10 cellular contexts compared by ENCODE assay signal in the genomic region with DNA sequence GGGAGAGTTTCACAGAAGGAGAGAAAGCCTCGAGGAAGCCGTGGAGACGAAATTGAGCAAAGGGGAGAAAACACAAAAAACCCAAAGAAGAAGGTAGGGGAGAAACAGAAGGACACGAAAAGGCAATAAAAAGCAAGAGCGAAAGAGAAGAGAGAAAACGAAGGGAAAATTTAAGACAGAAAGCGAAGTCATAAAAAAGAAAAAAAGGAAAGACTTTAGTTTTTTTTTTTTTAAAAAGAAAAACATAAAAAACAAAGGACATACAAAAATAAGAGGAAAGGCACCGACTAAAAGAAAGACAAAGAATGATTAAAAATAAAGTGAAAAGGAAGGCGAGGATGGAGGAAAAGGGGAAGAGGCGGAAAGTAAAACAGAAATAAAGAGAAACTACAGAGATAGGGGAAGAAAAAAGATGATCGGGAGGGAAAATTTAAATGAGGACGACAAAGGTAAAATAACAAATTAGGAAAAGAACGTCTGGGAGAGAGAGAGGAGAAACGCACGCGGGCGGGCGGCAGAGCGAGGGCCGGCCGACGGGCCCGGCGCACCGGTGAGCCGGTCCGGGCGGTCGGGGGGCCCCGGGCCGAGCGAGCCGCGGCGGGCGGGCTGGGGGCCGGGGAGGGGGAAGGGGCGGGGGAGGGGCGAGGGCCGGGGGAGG. TPM values are rescaled to one million over a fixed set of nuclear protein-coding genes. Genes with fewer than 3 reads are reported as not detected.
A peak's percentile ranks its signal among the peaks of the same experiment; 100 is the strongest.
DNase-seq lines count a peak whose midpoint lies in the region; ATAC-seq, FAIRE-seq and TF ChIP-seq lines count a peak whose summit lies in the region.
"Had no signal": no experiment of that assay in that cellular context is flagged by ENCODE, and none has a peak within 500 bp of the region (broad histone marks: within the 10 kb centered on the region; RNA-seq: fewer than 3 reads in every experiment).

No MANE protein-coding gene starts in this region.

- peaks cover 5% of the 10 kb centered on the region for H3K36me3 Mint-ChIP-seq in astrocyte (ENCODE audit: low read depth, unreplicated experiment)
- peaks cover 9% of the 10 kb centered on the region for H3K36me3 Mint-ChIP-seq in natural killer cell treated with Interleukin-12 subunit alpha and Interleukin-12 subunit beta and Interleukin-15 and Interleukin-18, amount 100 ng/mL, for 72 hours

- H3K27me3 ChIP-seq in HAP-1 (ENCODE audit: low read depth) (peaks cover 14% of the 10 kb centered on the region), astrocyte (ENCODE audit: insufficient read depth, low read length) (peaks cover 82% of the 10 kb centered on the region)

- no peak for FAIRE-seq in astrocyte (lab: Jason Lieb, UNC)

- peaks cover 18% of the 10 kb centered on the region for H3K9me3 Mint-ChIP-seq in astrocyte (ENCODE audit: unreplicated experiment)
- no peaks in the 10 kb centered on the region for H3K9me3 Mint-ChIP-seq in natural killer cell treated with Interleukin-12 subunit alpha and Interleukin-12 subunit beta and Interleukin-15 and Interleukin-18, amount 100 ng/mL, for 72 hours

- peaks cover 31% of the 10 kb centered on the region for H4K20me1 ChIP-seq in astrocyte (ENCODE audit: insufficient read depth, low read length)

- H3K79me2 ChIP-seq in astrocyte (ENCODE audit: insufficient read depth, low read length): no peaks in the 10 kb centered on the region

- H3K4me1 ChIP-seq in HAP-1: peaks cover 3% of the 10 kb centered on the region; the same call in 1 of the 2 replicates
- H3K4me1 ChIP-seq in astrocyte (ENCODE audit: insufficient read depth, low read length): peaks cover 6% of the 10 kb centered on the region

- peak in 1 of 2 experiments; percentile 43 for DNase-seq in HAP-1 (ENCODE audit: low spot score in 2 of 2)
- DNase-seq in astrocyte (ENCODE audit: low read depth): no peak
- no peak for DNase-seq in natural killer cell treated with Interleukin-12 subunit alpha and Interleukin-12 subunit beta and Interleukin-15 and Interleukin-18, amount 100 ng/mL, for 72 hours (ENCODE audit: low spot score)
- no peak for DNase-seq in NCI-H446 treated with DMSO at 0.1 percent for 48 hours (lab: John Stamatoyannopoulos, UW)
- no peak for DNase-seq in cerebellar nuclear complex (lab: John Stamatoyannopoulos, UW)
- DNase-seq in HuH-7.5 (ENCODE audit: low spot score): no peak
- DNase-seq: NCI-H2029 treated with DMSO at 0.1 percent for 48 hours had no signal

- peaks cover 18% of the 10 kb centered on the region for H3K36me3 ChIP-seq in HAP-1 (replicated peaks)
- H3K36me3 ChIP-seq in astrocyte (ENCODE audit: insufficient read depth, low read length): no peaks in the 10 kb centered on the region

- no peaks in the 10 kb centered on the region for H3K9me3 ChIP-seq in HAP-1
- H3K9me3 ChIP-seq in astrocyte (ENCODE audit: insufficient read depth, low read depth, low read length): peaks cover 3% of the 10 kb centered on the region

- H3K9ac ChIP-seq in astrocyte (ENCODE audit: low read length): no peak overlapping the region

- in situ Hi-C loops in HAP-1 (cut with MboI; ENCODE audit: low sequenced_read_pairs): no loop called here

- H3K27ac ChIP-seq in C4-2B (peak overlapping the region; percentile 86), astrocyte (ENCODE audit: low read depth, low read length) (no peak overlapping the region)

- TF ChIP-seq CTCF in C4-2B (conservative IDR thresholded peaks at IDR 0.05) (no peak), astrocyte (IDR thresholded peaks at IDR 0.05; ENCODE audit: insufficient read depth, low read depth, low read length) (no peak)

- peak overlapping the region; percentile 78 for H3K4me3 Mint-ChIP-seq in astrocyte (ENCODE audit: unreplicated experiment)
- H3K4me3 Mint-ChIP-seq in natural killer cell treated with Interleukin-12 subunit alpha and Interleukin-12 subunit beta and Interleukin-15 and Interleukin-18, amount 100 ng/mL, for 72 hours: peak overlapping the region; percentile 75

- H2AFZ ChIP-seq in astrocyte (ENCODE audit: low read depth, low read length): no peak overlapping the region

- H3K4me3 ChIP-seq in HAP-1: peak overlapping the region; percentile 27
- H3K4me3 ChIP-seq in astrocyte (ENCODE audit: insufficient read depth, low read depth, low read length): no peak overlapping the region

- H3K4me2 ChIP-seq in astrocyte (ENCODE audit: low read length): peak overlapping the region; percentile 66

- peaks cover 5% of the 10 kb centered on the region for H3K4me1 Mint-ChIP-seq in astrocyte (ENCODE audit: low read depth, unreplicated experiment)
- peaks cover 12 to 20% of the 10 kb centered on the region in 2 donors for H3K4me1 Mint-ChIP-seq in natural killer cell treated with Interleukin-12 subunit alpha and Interleukin-12 subunit beta and Interleukin-15 and Interleukin-18, amount 100 ng/mL, for 72 hours (ENCODE audit: low read depth in 2 of 2)

- H3K27ac Mint-ChIP-seq in astrocyte (ENCODE audit: unreplicated experiment): peak overlapping the region; percentile 91
- H3K27ac Mint-ChIP-seq in natural killer cell treated with Interleukin-12 subunit alpha and Interleukin-12 subunit beta and Interleukin-15 and Interleukin-18, amount 100 ng/mL, for 72 hours: peak overlapping the region in 1 of 2 donors; percentile 43

- peaks cover 56% of the 10 kb centered on the region for H3K27me3 Mint-ChIP-seq in astrocyte (ENCODE audit: low read depth, unreplicated experiment)
- peaks cover 27 to 34% of the 10 kb centered on the region in 2 donors for H3K27me3 Mint-ChIP-seq in natural killer cell treated with Interleukin-12 subunit alpha and Interleukin-12 subunit beta and Interleukin-15 and Interleukin-18, amount 100 ng/mL, for 72 hours

- no peak for ATAC-seq in natural killer cell treated with Interleukin-12 subunit alpha and Interleukin-12 subunit beta and Interleukin-15 and Interleukin-18, amount 100 ng/mL, for 72 hours
- ATAC-seq in GM19351 (IDR thresholded peaks at IDR 0.05; ENCODE audit: unreplicated experiment): no peak

RNA-seq across cellular contexts. Expression of a gene that starts 0.5 kb away (rescaled TPM):
- total RNA-seq in astrocyte: 2.0 and 6.8 TPM in 2 replicates
- 1 to 10 TPM; 1.1 to 2.9 TPM for total RNA-seq in natural killer cell treated with Interleukin-12 subunit alpha and Interleukin-12 subunit beta and Interleukin-15 and Interleukin-18, amount 100 ng/mL, for 72 hours
- total RNA-seq: T-helper 1 cell treated with Interleukin-12 subunit alpha and Interleukin-12 subunit beta and Interleukin-4 antibody, amounts not matched to agents 30 ng/mL and 1 ng/mL, for 36 hours had no signal

RNA-seq across cellular contexts. Expression of a gene that starts 36.8 kb away (rescaled TPM):
- 0.95 and 2.8 TPM in 2 replicates for total RNA-seq in astrocyte
- not detected for total RNA-seq in natural killer cell treated with Interleukin-12 subunit alpha and Interleukin-12 subunit beta and Interleukin-15 and Interleukin-18, amount 100 ng/mL, for 72 hours
- total RNA-seq: T-helper 1 cell treated with Interleukin-12 subunit alpha and Interleukin-12 subunit beta and Interleukin-4 antibody, amounts not matched to agents 30 ng/mL and 1 ng/mL, for 36 hours had no signal

RNA-seq across cellular contexts. Expression of a gene that starts 45.8 kb away (rescaled TPM):
- 7.3 and 8.6 TPM in 2 replicates for total RNA-seq in astrocyte
- not detected for total RNA-seq in natural killer cell treated with Interleukin-12 subunit alpha and Interleukin-12 subunit beta and Interleukin-15 and Interleukin-18, amount 100 ng/mL, for 72 hours
- total RNA-seq: T-helper 1 cell treated with Interleukin-12 subunit alpha and Interleukin-12 subunit beta and Interleukin-4 antibody, amounts not matched to agents 30 ng/mL and 1 ng/mL, for 36 hours had no signal
